8 cellular contexts compared by ENCODE assay signal in genomic region chr17:48546187-48546923, GRCh38. TPM values are rescaled to one million over a fixed set of nuclear protein-coding genes. Genes with fewer than 3 reads are reported as not detected.
DNase-seq lines count a peak whose midpoint lies in the region; ATAC-seq, FAIRE-seq and TF ChIP-seq lines count a peak whose summit lies in the region.
"Had no signal": no experiment of that assay in that cellular context is flagged by ENCODE, and none has a peak within 500 bp of the region (broad histone marks: within the 10 kb centered on the region; RNA-seq: fewer than 3 reads in every experiment).

No MANE protein-coding gene starts in this region.

- H3K36me3 ChIP-seq in HEK293 (ENCODE audit: control insufficient read depth in 2 of 2, insufficient read depth in 1 of 2, low read length in 2 of 2): peaks cover 10 to 29% of the 10 kb centered on the region in 2 experiments

- peak overlapping the region; percentile 100 for H3K27ac ChIP-seq in HEK293 (ENCODE audit: extremely low read depth, low read depth, low read length)

- no peak overlapping the region for H3K4me3 ChIP-seq in HEK293 (ENCODE audit: low read depth, low read length)

- no peak for TF ChIP-seq CTCF in HEK293 (tag by site-specific recombination; IDR thresholded peaks at IDR 0.05)

- H3K36me3 Mint-ChIP-seq in natural killer cell treated with Interleukin-12 subunit alpha and Interleukin-12 subunit beta and Interleukin-15 and Interleukin-18, amount 100 ng/mL, for 72 hours: peaks cover 10% of the 10 kb centered on the region
- H3K36me3 Mint-ChIP-seq: IgD-negative memory B cell had no signal

- H3K9me3 ChIP-seq in HEK293 (ENCODE audit: control insufficient read depth, insufficient read depth, low read depth, low read length): no peaks in the 10 kb centered on the region

- H3K4me3 Mint-ChIP-seq in natural killer cell treated with Interleukin-12 subunit alpha and Interleukin-12 subunit beta and Interleukin-15 and Interleukin-18, amount 100 ng/mL, for 72 hours: peak overlapping the region; percentile 94

- no peaks in the 10 kb centered on the region for H3K9me3 Mint-ChIP-seq in natural killer cell treated with Interleukin-12 subunit alpha and Interleukin-12 subunit beta and Interleukin-15 and Interleukin-18, amount 100 ng/mL, for 72 hours
- H3K9me3 Mint-ChIP-seq: IgD-negative memory B cell had no signal

- peak; percentile 59 for DNase-seq in amniotic epithelial cell (ENCODE audit: low read depth)
- DNase-seq in natural killer cell treated with Interleukin-12 subunit alpha and Interleukin-12 subunit beta and Interleukin-15 and Interleukin-18, amount 100 ng/mL, for 72 hours (ENCODE audit: low spot score): no peak
- no peak for DNase-seq in H4 (ENCODE audit: low spot score)
- no peak for DNase-seq in GM12892 (ENCODE audit: insufficient read length)

- POLR2A ChIA-PET in HEK293 (lab: Yijun Ruan, JAX): interaction anchor here (0.6 to 1.8 kb wide), 14 partner anchors 9 to 527 kb away, joined by 3 to 22 read pairs (median 4); partner anchors contain the start of genes HOXB5 and HOXB9

- peaks cover 48% of the 10 kb centered on the region for H3K4me1 ChIP-seq in HEK293 (ENCODE audit: control insufficient read depth, insufficient read depth, low read length)

- ATAC-seq in natural killer cell treated with Interleukin-12 subunit alpha and Interleukin-12 subunit beta and Interleukin-15 and Interleukin-18, amount 100 ng/mL, for 72 hours: no peak
- no peak for ATAC-seq in HG02759 (IDR thresholded peaks at IDR 0.05; ENCODE audit: unreplicated experiment)

- TF ChIP-seq POLR2A in GM12892 (IDR thresholded peaks at IDR 0.05; ENCODE audit: low read depth, low read length): no peak

- no peaks in the 10 kb centered on the region for H3K27me3 Mint-ChIP-seq in natural killer cell treated with Interleukin-12 subunit alpha and Interleukin-12 subunit beta and Interleukin-15 and Interleukin-18, amount 100 ng/mL, for 72 hours

- FAIRE-seq in GM12892 (lab: Jason Lieb, UNC): no peak

- peaks cover 42 to 46% of the 10 kb centered on the region in 2 donors for H3K4me1 Mint-ChIP-seq in natural killer cell treated with Interleukin-12 subunit alpha and Interleukin-12 subunit beta and Interleukin-15 and Interleukin-18, amount 100 ng/mL, for 72 hours (ENCODE audit: low read depth in 2 of 2)

- CTCF ChIA-PET in HEK293 (lab: Yijun Ruan, JAX): interaction anchor here (1.0 to 3.1 kb wide), 5 partner anchors 9 to 53 kb away, joined by 3 to 15 read pairs (median 5); no protein-coding TSS in a partner anchor

- H3K27ac Mint-ChIP-seq in natural killer cell treated with Interleukin-12 subunit alpha and Interleukin-12 subunit beta and Interleukin-15 and Interleukin-18, amount 100 ng/mL, for 72 hours: peak overlapping the region; percentile 99 to 100
- H3K27ac Mint-ChIP-seq: IgD-negative memory B cell had no signal

TF ChIP-seq in HEK293, 187 proteins besides CTCF, POLR2A, EP300 and RAD21 (continues in another document):
- TF ChIP-seq ZFHX2 (tag by site-specific recombination; conservative IDR thresholded peaks at IDR 0.05) (no peak), ZNF140 (tag by site-specific recombination; IDR thresholded peaks at IDR 0.05) (no peak), ZNF133 (tag by site-specific recombination; IDR thresholded peaks at IDR 0.05) (no peak), ZNF488 (tag by site-specific recombination; IDR thresholded peaks at IDR 0.05) (no peak), ZNF132 (tag by site-specific recombination; IDR thresholded peaks at IDR 0.05; ENCODE audit: borderline replicate concordance) (no peak), SP2 (tag by site-specific recombination; IDR thresholded peaks at IDR 0.05) (no peak), PRDM4 (tag by site-specific recombination; IDR thresholded peaks at IDR 0.05) (no peak), MYNN (tag by site-specific recombination; IDR thresholded peaks at IDR 0.05; ENCODE audit: borderline replicate concordance) (no peak), ZNF394 (tag by site-specific recombination; IDR thresholded peaks at IDR 0.05; ENCODE audit: borderline replicate concordance) (no peak), ZBTB44 (tag by site-specific recombination; IDR thresholded peaks at IDR 0.05) (no peak), ZNF184 (tag by site-specific recombination; IDR thresholded peaks at IDR 0.05) (no peak), ZNF768 (tag by site-specific recombination; IDR thresholded peaks at IDR 0.05) (no peak), PRDM6 (tag by site-specific recombination; IDR thresholded peaks at IDR 0.05) (no peak), PRDM1 (tag by site-specific recombination; IDR thresholded peaks at IDR 0.05) (peak; percentile 88), GLI2 (tag by site-specific recombination; IDR thresholded peaks at IDR 0.05; ENCODE audit: borderline replicate concordance, low read depth) (no peak), ZBTB1 (tag by site-specific recombination; IDR thresholded peaks at IDR 0.05) (no peak)

RNA-seq across cellular contexts. Expression of gene HOXB2, which starts 1.4 kb away (rescaled TPM):
- 10 to 100 TPM; 20.8 to 30.0 TPM for total RNA-seq in natural killer cell treated with Interleukin-12 subunit alpha and Interleukin-12 subunit beta and Interleukin-15 and Interleukin-18, amount 100 ng/mL, for 72 hours
- total RNA-seq in H4 (2014; rRNA removed; shearing (Covaris generic)): 5.3 and 11.1 TPM in 2 replicates
- polyA plus RNA-seq in GM12892 (2012; ENCODE audit: missing spikeins): 2.8 TPM

RNA-seq across cellular contexts. Expression of gene HOXB1, which starts 15.5 kb away (rescaled TPM):
- total RNA-seq in natural killer cell treated with Interleukin-12 subunit alpha and Interleukin-12 subunit beta and Interleukin-15 and Interleukin-18, amount 100 ng/mL, for 72 hours: not detected
- total RNA-seq in H4 (2014; rRNA removed; shearing (Covaris generic)): not detected in 2 replicates
- polyA plus RNA-seq in GM12892 (2012; ENCODE audit: missing spikeins): not detected
- total RNA-seq: mononuclear cell had no signal
- polyA plus RNA-seq: IgD-negative memory B cell had no signal

RNA-seq across cellular contexts. Expression of gene HOXB4, which starts 31.8 kb away (rescaled TPM):
- total RNA-seq in natural killer cell treated with Interleukin-12 subunit alpha and Interleukin-12 subunit beta and Interleukin-15 and Interleukin-18, amount 100 ng/mL, for 72 hours: 1 to 10 TPM; 6.9 to 8.2 TPM
- 0.45 TPM in 2 replicates for total RNA-seq in H4 (2014; rRNA removed; shearing (Covaris generic))
- polyA plus RNA-seq in GM12892 (2012; ENCODE audit: missing spikeins): 2.7 TPM

RNA-seq across cellular contexts. Expression of gene HOXB3, which starts 43.7 kb away (rescaled TPM):
- 10 to 100 TPM in 1 of 2 donors, 1 to 10 TPM in 1; 9.0 to 15.4 TPM for total RNA-seq in natural killer cell treated with Interleukin-12 subunit alpha and Interleukin-12 subunit beta and Interleukin-15 and Interleukin-18, amount 100 ng/mL, for 72 hours
- 2.0 and 5.6 TPM in 2 replicates for total RNA-seq in H4 (2014; rRNA removed; shearing (Covaris generic))
- polyA plus RNA-seq in GM12892 (2012; ENCODE audit: missing spikeins): 4.5 TPM

RNA-seq across cellular contexts. Expression of gene HOXB5, which starts 47.2 kb away (rescaled TPM):
- total RNA-seq in natural killer cell treated with Interleukin-12 subunit alpha and Interleukin-12 subunit beta and Interleukin-15 and Interleukin-18, amount 100 ng/mL, for 72 hours: under 1 TPM in 1 of 2 donors, not detected in 1; 0.70 TPM
- total RNA-seq in H4 (2014; rRNA removed; shearing (Covaris generic)): 0.43 TPM in 1 of 2 replicates, not detected in the other
- polyA plus RNA-seq in GM12892 (2012; ENCODE audit: missing spikeins): not detected
- total RNA-seq: mononuclear cell had no signal
- polyA plus RNA-seq: IgD-negative memory B cell had no signal
